ENCODE assay signal across 8 cellular contexts in genomic region chr4:48483777-48484493, GRCh38. TPM values are rescaled to one million over a fixed set of nuclear protein-coding genes. Genes with fewer than 3 reads are reported as not detected.
A peak's percentile ranks its signal among the peaks of the same experiment; 100 is the strongest.
DNase-seq lines count a peak whose midpoint lies in the region; ATAC-seq and TF ChIP-seq lines count a peak whose summit lies in the region.

No MANE protein-coding gene starts in this region.

- H3K4me1 Mint-ChIP-seq in activated naive CD8-positive, alpha-beta T cell treated with anti-CD3 and anti-CD28 coated beads, Interleukin-2, amount 10 ng/mL, durations not matched to agents 7 days and 5 days: peaks cover 14% of the 10 kb centered on the region

- H3K27me3 Mint-ChIP-seq in activated naive CD8-positive, alpha-beta T cell treated with anti-CD3 and anti-CD28 coated beads, Interleukin-2, amount 10 ng/mL, durations not matched to agents 7 days and 5 days: peaks cover 72% of the 10 kb centered on the region

- TF ChIP-seq CTCF in heart left ventricle (IDR thresholded peaks at IDR 0.05) (no peak), lower lobe of right lung (IDR thresholded peaks at IDR 0.05) (no peak), upper lobe of right lung (IDR thresholded peaks at IDR 0.05) (no peak)

- no peaks in the 10 kb centered on the region for H3K36me3 Mint-ChIP-seq in activated naive CD8-positive, alpha-beta T cell treated with anti-CD3 and anti-CD28 coated beads, Interleukin-2, amount 10 ng/mL, durations not matched to agents 7 days and 5 days

- POLR2A ChIA-PET in activated naive CD8-positive, alpha-beta T cell treated with anti-CD3 and anti-CD28 coated beads, Interleukin-2, amount 10 ng/mL, durations not matched to agents 7 days and 5 days (lab: Charles Lee): no interaction called here

- WGBS in heart left ventricle, 4 donors: 6 to 21% (median 10%) methylated on average over 35 to 66 of the region's 66 CpGs

- H3K4me1 ChIP-seq in heart left ventricle (peaks cover 0 to 12% (median 0%) of the 10 kb centered on the region in 12 donors), lower lobe of right lung (peaks cover 3% of the 10 kb centered on the region), upper lobe of right lung (peaks cover 4% of the 10 kb centered on the region)

- H3K4me3 ChIP-seq in heart left ventricle (peak overlapping the region; percentile 8 to 53 (median 44)), lower lobe of right lung (peak overlapping the region; percentile 45), upper lobe of right lung (peak overlapping the region; percentile 41)

- H3K9me3 Mint-ChIP-seq in activated naive CD8-positive, alpha-beta T cell treated with anti-CD3 and anti-CD28 coated beads, Interleukin-2, amount 10 ng/mL, durations not matched to agents 7 days and 5 days: no peaks in the 10 kb centered on the region

- H3K27me3 ChIP-seq in heart left ventricle: peaks cover 13 to 86% (median 42%) of the 10 kb centered on the region in 9 donors
- H3K27me3 ChIP-seq in lower lobe of right lung (ENCODE audit: low read depth): peaks cover 65% of the 10 kb centered on the region
- H3K27me3 ChIP-seq in upper lobe of right lung: peaks cover 72% of the 10 kb centered on the region

- H3K27ac ChIP-seq in heart left ventricle (no peak overlapping the region), lower lobe of right lung (no peak overlapping the region), upper lobe of right lung (no peak overlapping the region)

- DNase-seq in heart left ventricle (peak in 1 of 5 donors; percentile 53), left ventricle myocardium superior (no peak), lower lobe of right lung (peak; percentile 49), upper lobe of right lung (peak; percentile 70), NCI-H226 (no peak), EL (no peak)
- DNase-seq in activated naive CD8-positive, alpha-beta T cell treated with anti-CD3 and anti-CD28 coated beads, Interleukin-2, amount 10 ng/mL, durations not matched to agents 7 days and 5 days: peak; percentile 34

- peak overlapping the region; percentile 60 for H3K4me3 Mint-ChIP-seq in activated naive CD8-positive, alpha-beta T cell treated with anti-CD3 and anti-CD28 coated beads, Interleukin-2, amount 10 ng/mL, durations not matched to agents 7 days and 5 days

- H3K36me3 ChIP-seq in heart left ventricle (no peaks in the 10 kb centered on the region), lower lobe of right lung (no peaks in the 10 kb centered on the region), upper lobe of right lung (no peaks in the 10 kb centered on the region)

- no peak for TF ChIP-seq POLR2A in heart left ventricle (IDR thresholded peaks at IDR 0.05)

- intact Hi-C loops in heart left ventricle (cut with DNase I): no loop called here
- intact Hi-C loops in left ventricle myocardium superior (cut with micrococcal nuclease): no loop called here
- intact Hi-C loops in lower lobe of right lung (cut with DNase I): no loop called here
- intact Hi-C loops in upper lobe of right lung (cut with DNase I): no loop called here

- no peaks in the 10 kb centered on the region for H3K9me3 ChIP-seq in heart left ventricle
- no peaks in the 10 kb centered on the region for H3K9me3 ChIP-seq in lower lobe of right lung
- H3K9me3 ChIP-seq in upper lobe of right lung: no peaks in the 10 kb centered on the region

- no peak overlapping the region for H3K27ac Mint-ChIP-seq in activated naive CD8-positive, alpha-beta T cell treated with anti-CD3 and anti-CD28 coated beads, Interleukin-2, amount 10 ng/mL, durations not matched to agents 7 days and 5 days

- ATAC-seq in heart left ventricle: peak in 2 of 4 donors; percentile 28 to 46
- no peak for ATAC-seq in left ventricle myocardium superior
- ATAC-seq in activated naive CD8-positive, alpha-beta T cell treated with anti-CD3 and anti-CD28 coated beads, Interleukin-2, amount 10 ng/mL, durations not matched to agents 7 days and 5 days (ENCODE audit: low read depth): peak; percentile 57
- peak; percentile 41 to 62 for ATAC-seq in lower lobe of right lung
- peak; percentile 71 for ATAC-seq in upper lobe of right lung
- no peak for ATAC-seq in GM19351 (IDR thresholded peaks at IDR 0.05; ENCODE audit: unreplicated experiment)

RNA-seq across cellular contexts. Expression of gene SLC10A4, which starts 0.8 kb away (rescaled TPM):
- total RNA-seq in heart left ventricle (under 1 TPM in 6 of 9 donors, not detected in 3; 0.16 to 0.45 (median 0.37) TPM), left ventricle myocardium superior (not detected), lower lobe of right lung (1.6 TPM), upper lobe of right lung (3.1 TPM)
- under 1 TPM in 1 of 2 donors, not detected in 1; 0.15 TPM for polyA plus RNA-seq in heart left ventricle
- under 1 TPM; 0.17 TPM for total RNA-seq in activated naive CD8-positive, alpha-beta T cell treated with anti-CD3 and anti-CD28 coated beads, Interleukin-2, amount 10 ng/mL, durations not matched to agents 7 days and 5 days

RNA-seq across cellular contexts. Expression of gene ZAR1, which starts 6.1 kb away (rescaled TPM):
- total RNA-seq in heart left ventricle (not detected), left ventricle myocardium superior (not detected), lower lobe of right lung (not detected), upper lobe of right lung (0.55 TPM)
- not detected for polyA plus RNA-seq in heart left ventricle
- total RNA-seq in activated naive CD8-positive, alpha-beta T cell treated with anti-CD3 and anti-CD28 coated beads, Interleukin-2, amount 10 ng/mL, durations not matched to agents 7 days and 5 days: not detected

Comparison
In these comparisons a context has a peak if more than half of its experiments do, and no peak if none do; other contexts are left out.
1. ATAC-seq: peak in activated naive CD8-positive, alpha-beta T cell treated with anti-CD3 and anti-CD28 coated beads, Interleukin-2, amount 10 ng/mL, durations not matched to agents 7 days and 5 days (single experiment), lower lobe of right lung (2 of 2) and upper lobe of right lung (single experiment); none in left ventricle myocardium superior (single experiment) and GM19351 (single experiment).
2. DNase-seq: peak in activated naive CD8-positive, alpha-beta T cell treated with anti-CD3 and anti-CD28 coated beads, Interleukin-2, amount 10 ng/mL, durations not matched to agents 7 days and 5 days (single experiment), lower lobe of right lung (single experiment) and upper lobe of right lung (single experiment); none in left ventricle myocardium superior (single experiment), NCI-H226 (single experiment) and EL (single experiment).
3. Peak in every context shown above with its lines, with median percentiles within 50 percentile points of each other: H3K4me3 ChIP-seq.